In genomic region chr4:89242864-89243740, GRCh38 we compare ENCODE assay signal across 9 cellular contexts.
DNase-seq lines count a peak whose midpoint lies in the region; ATAC-seq lines count a peak whose summit lies in the region.
"Had no signal": no experiment of that assay in that cellular context is flagged by ENCODE, and none has a peak within 500 bp of the region (broad histone marks: within the 10 kb centered on the region; RNA-seq: fewer than 3 reads in every experiment).

No MANE protein-coding gene starts in this region.

- peak overlapping the region; percentile 73 for H3K27ac Mint-ChIP-seq in activated CD8-positive, alpha-beta memory T cell treated with anti-CD3 and anti-CD28 coated beads, Interleukin-2, amount 10 ng/mL, durations not matched to agents 7 days and 5 days

- H3K36me3 Mint-ChIP-seq in activated CD8-positive, alpha-beta memory T cell treated with anti-CD3 and anti-CD28 coated beads, Interleukin-2, amount 10 ng/mL, durations not matched to agents 7 days and 5 days = peaks cover 57% of the 10 kb centered on the region

- H3K4me3 Mint-ChIP-seq in activated CD8-positive, alpha-beta memory T cell treated with anti-CD3 and anti-CD28 coated beads, Interleukin-2, amount 10 ng/mL, durations not matched to agents 7 days and 5 days = peak overlapping the region; percentile 17

- peaks cover 51% of the 10 kb centered on the region for H3K4me1 Mint-ChIP-seq in activated CD8-positive, alpha-beta memory T cell treated with anti-CD3 and anti-CD28 coated beads, Interleukin-2, amount 10 ng/mL, durations not matched to agents 7 days and 5 days

- CTCF ChIA-PET in activated CD8-positive, alpha-beta memory T cell treated with anti-CD3 and anti-CD28 coated beads, Interleukin-2, amount 10 ng/mL, durations not matched to agents 7 days and 5 days (lab: Charles Lee) = interaction anchor here (0.9 to 1.7 kb wide), 3 partner anchors 12 to 77 kb away, joined by 3 to 5 read pairs (median 3); no protein-coding TSS in a partner anchor

- H3K27me3 Mint-ChIP-seq in activated CD8-positive, alpha-beta memory T cell treated with anti-CD3 and anti-CD28 coated beads, Interleukin-2, amount 10 ng/mL, durations not matched to agents 7 days and 5 days = no peaks in the 10 kb centered on the region

- no peaks in the 10 kb centered on the region for H3K9me3 Mint-ChIP-seq in activated CD8-positive, alpha-beta memory T cell treated with anti-CD3 and anti-CD28 coated beads, Interleukin-2, amount 10 ng/mL, durations not matched to agents 7 days and 5 days (ENCODE audit: low read depth)

- peak; percentile 64 for ATAC-seq in activated CD8-positive, alpha-beta memory T cell treated with anti-CD3 and anti-CD28 coated beads, Interleukin-2, amount 10 ng/mL, durations not matched to agents 7 days and 5 days

- DNase-seq in activated CD8-positive, alpha-beta memory T cell treated with anti-CD3 and anti-CD28 coated beads, Interleukin-2, amount 10 ng/mL, durations not matched to agents 7 days and 5 days = no peak
- DNase-seq in activated CD8-positive, alpha-beta memory T cell treated with anti-CD3 and anti-CD28 coated beads, Interleukin-2, amount 50 U/mL, for 4 hours = no peak
- DNase-seq in NCI-H69 (lab: John Stamatoyannopoulos, UW) = peak; percentile 84
- DNase-seq in cerebellar cortex (ENCODE audit: low spot score) = peak; percentile 84
- peak; percentile 54 for DNase-seq in renal cortical epithelial cell (ENCODE audit: low read depth)
- DNase-seq in activated effector memory CD4-positive, alpha-beta T cell treated with anti-CD3 and anti-CD28 coated beads, Interleukin-2, amount 50 U/mL, for 16 hours = no peak
- DNase-seq in activated CD4-positive, CD25-positive, alpha-beta regulatory T cell (lab: John Stamatoyannopoulos, UW) = no peak
- DNase-seq in GM19238 (ENCODE audit: insufficient read length, low spot score) = no peak
- DNase-seq: upper lobe of left lung had no signal

Comparison
In these comparisons a context has a peak if more than half of its experiments do, and no peak if none do; other contexts are left out.
1. DNase-seq: peak in NCI-H69 (single experiment), cerebellar cortex (single experiment) and renal cortical epithelial cell (single experiment); none in activated CD8-positive, alpha-beta memory T cell treated with anti-CD3 and anti-CD28 coated beads, Interleukin-2, amount 10 ng/mL, durations not matched to agents 7 days and 5 days (single experiment), activated CD8-positive, alpha-beta memory T cell treated with anti-CD3 and anti-CD28 coated beads, Interleukin-2, amount 50 U/mL, for 4 hours (single experiment), activated effector memory CD4-positive, alpha-beta T cell treated with anti-CD3 and anti-CD28 coated beads, Interleukin-2, amount 50 U/mL, for 16 hours (single experiment), activated CD4-positive, CD25-positive, alpha-beta regulatory T cell (0 of 4) and GM19238 (single experiment).